1 cellular context compared by ENCODE assay signal in genomic region chr6:73523434-73524123, GRCh38.
TF ChIP-seq lines count a peak whose summit lies in the region.

No MANE protein-coding gene starts in this region.

TF ChIP-seq in A549, 52 proteins besides CTCF, POLR2A, EP300 and RAD21 (continued from another document):
- no peak for TF ChIP-seq ELK1 (IDR thresholded peaks at IDR 0.05; ENCODE audit: low read depth, low read length)
- no peak for TF ChIP-seq CHD4 (IDR thresholded peaks at IDR 0.05; ENCODE audit: borderline replicate concordance)
- TF ChIP-seq RNF2 (IDR thresholded peaks at IDR 0.05; ENCODE audit: borderline replicate concordance, low read depth) = no peak
- no peak for TF ChIP-seq ZNF302 (CRISPR knock-in tag; IDR thresholded peaks at IDR 0.05)
- no peak for TF ChIP-seq FOSL2 (IDR thresholded peaks at IDR 0.05)
- TF ChIP-seq FOSL2 (CRISPR knock-in tag; IDR thresholded peaks at IDR 0.05) = no peak
- TF ChIP-seq BCL3 (IDR thresholded peaks at IDR 0.05) = 0 out of 3 replicates have a peak, but pooled peaks have one; percentile 24
- TF ChIP-seq BHLHE40 (IDR thresholded peaks at IDR 0.05; ENCODE audit: low read depth, low read length) = peak; percentile 44; the same call in 1 of the 2 replicates
- no peak for TF ChIP-seq FOSB (CRISPR knock-in tag; IDR thresholded peaks at IDR 0.05)
- peak; percentile 68 to 82; a peak in 2 of 5 replicates for TF ChIP-seq JUN (IDR thresholded peaks at IDR 0.05)
- TF ChIP-seq SMC3 (IDR thresholded peaks at IDR 0.05) = peak; percentile 28; the same call in 1 of the 3 replicates
- no peak for TF ChIP-seq RARB (CRISPR knock-in tag; IDR thresholded peaks at IDR 0.05)
- TF ChIP-seq HES2 (IDR thresholded peaks at IDR 0.05) = no peak
- 0 out of 2 replicates have a peak, but pooled peaks have one; percentile 28 for TF ChIP-seq HOXB5 (CRISPR knock-in tag; IDR thresholded peaks at IDR 0.05)
- TF ChIP-seq ESRRA (IDR thresholded peaks at IDR 0.05; ENCODE audit: borderline replicate concordance, low read length) = no peak
- no peak for TF ChIP-seq CEBPB (IDR thresholded peaks at IDR 0.05)
TF ChIP-seq in A549: peak in this region for 10.
